In the genomic region with DNA sequence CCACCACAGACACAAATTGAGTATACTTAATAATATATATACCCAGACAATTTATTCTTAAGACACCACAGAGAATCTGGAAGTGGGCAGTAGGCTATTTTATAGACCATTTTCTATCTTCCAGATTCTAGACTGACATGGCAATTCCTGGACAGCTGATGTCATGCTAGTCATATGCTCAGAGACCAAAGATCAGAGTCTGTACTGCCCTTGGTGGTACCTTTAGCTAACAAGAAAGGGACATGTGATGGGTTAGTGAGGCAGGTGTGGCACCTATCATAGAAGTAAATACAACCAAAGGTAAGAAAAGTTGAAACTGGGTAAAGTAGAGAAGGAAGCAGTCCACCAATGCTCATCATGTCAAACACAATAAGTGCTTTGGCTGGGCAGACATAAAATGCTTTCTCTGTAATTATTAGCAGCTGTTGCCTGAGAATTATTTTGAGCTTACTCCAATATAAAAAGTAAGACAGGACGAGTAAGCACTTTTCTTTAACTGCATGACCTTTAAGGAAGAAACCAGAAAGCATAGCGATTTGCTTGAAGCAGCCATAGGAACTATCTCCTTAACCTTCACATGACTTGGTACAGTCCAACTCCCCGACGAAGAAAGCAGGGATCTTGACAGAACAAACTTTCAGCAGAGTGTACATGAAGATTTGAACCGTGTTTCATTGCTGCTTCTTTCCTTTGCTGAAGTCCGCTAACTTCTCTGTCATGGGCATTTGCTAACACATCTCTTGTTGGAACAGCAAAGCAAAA, we compare ENCODE assay signal across 1 cellular context.
TF ChIP-seq lines count a peak whose summit lies in the region.

No MANE protein-coding gene starts in this region.

TF ChIP-seq in GM23338, 12 proteins besides CTCF, POLR2A, EP300 and RAD21:
- TF ChIP-seq, protein P1, sequence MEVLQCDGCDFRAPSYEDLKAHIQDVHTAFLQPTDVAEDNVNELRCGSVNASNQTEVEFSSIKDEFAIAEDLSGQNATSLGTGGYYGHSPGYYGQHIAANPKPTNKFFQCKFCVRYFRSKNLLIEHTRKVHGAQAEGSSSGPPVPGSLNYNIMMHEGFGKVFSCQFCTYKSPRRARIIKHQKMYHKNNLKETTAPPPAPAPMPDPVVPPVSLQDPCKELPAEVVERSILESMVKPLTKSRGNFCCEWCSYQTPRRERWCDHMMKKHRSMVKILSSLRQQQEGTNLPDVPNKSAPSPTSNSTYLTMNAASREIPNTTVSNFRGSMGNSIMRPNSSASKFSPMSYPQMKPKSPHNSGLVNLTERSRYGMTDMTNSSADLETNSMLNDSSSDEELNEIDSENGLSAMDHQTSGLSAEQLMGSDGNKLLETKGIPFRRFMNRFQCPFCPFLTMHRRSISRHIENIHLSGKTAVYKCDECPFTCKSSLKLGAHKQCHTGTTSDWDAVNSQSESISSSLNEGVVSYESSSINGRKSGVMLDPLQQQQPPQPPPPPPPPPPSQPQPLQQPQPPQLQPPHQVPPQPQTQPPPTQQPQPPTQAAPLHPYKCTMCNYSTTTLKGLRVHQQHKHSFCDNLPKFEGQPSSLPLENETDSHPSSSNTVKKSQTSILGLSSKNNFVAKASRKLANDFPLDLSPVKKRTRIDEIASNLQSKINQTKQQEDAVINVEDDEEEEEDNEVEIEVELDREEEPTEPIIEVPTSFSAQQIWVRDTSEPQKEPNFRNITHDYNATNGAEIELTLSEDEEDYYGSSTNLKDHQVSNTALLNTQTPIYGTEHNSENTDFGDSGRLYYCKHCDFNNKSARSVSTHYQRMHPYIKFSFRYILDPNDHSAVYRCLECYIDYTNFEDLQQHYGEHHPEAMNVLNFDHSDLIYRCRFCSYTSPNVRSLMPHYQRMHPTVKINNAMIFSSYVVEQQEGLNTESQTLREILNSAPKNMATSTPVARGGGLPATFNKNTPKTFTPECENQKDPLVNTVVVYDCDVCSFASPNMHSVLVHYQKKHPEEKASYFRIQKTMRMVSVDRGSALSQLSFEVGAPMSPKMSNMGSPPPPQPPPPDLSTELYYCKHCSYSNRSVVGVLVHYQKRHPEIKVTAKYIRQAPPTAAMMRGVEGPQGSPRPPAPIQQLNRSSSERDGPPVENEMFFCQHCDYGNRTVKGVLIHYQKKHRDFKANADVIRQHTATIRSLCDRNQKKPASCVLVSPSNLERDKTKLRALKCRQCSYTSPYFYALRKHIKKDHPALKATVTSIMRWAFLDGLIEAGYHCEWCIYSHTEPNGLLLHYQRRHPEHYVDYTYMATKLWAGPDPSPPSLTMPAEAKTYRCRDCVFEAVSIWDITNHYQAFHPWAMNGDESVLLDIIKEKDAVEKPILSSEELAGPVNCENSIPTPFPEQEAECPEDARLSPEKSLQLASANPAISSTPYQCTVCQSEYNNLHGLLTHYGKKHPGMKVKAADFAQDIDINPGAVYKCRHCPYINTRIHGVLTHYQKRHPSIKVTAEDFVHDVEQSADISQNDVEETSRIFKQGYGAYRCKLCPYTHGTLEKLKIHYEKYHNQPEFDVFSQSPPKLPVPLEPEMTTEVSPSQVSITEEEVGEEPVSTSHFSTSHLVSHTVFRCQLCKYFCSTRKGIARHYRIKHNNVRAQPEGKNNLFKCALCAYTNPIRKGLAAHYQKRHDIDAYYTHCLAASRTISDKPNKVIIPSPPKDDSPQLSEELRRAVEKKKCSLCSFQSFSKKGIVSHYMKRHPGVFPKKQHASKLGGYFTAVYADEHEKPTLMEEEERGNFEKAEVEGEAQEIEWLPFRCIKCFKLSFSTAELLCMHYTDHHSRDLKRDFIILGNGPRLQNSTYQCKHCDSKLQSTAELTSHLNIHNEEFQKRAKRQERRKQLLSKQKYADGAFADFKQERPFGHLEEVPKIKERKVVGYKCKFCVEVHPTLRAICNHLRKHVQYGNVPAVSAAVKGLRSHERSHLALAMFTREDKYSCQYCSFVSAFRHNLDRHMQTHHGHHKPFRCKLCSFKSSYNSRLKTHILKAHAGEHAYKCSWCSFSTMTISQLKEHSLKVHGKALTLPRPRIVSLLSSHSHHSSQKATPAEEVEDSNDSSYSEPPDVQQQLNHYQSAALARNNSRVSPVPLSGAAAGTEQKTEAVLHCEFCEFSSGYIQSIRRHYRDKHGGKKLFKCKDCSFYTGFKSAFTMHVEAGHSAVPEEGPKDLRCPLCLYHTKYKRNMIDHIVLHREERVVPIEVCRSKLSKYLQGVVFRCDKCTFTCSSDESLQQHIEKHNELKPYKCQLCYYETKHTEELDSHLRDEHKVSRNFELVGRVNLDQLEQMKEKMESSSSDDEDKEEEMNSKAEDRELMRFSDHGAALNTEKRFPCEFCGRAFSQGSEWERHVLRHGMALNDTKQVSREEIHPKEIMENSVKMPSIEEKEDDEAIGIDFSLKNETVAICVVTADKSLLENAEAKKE (CRISPR knock-in tag; IDR thresholded peaks at IDR 0.05), result no peak
- no peak for TF ChIP-seq CREB1 (CRISPR knock-in tag; IDR thresholded peaks at IDR 0.05; ENCODE audit: low read depth)
- no peak for TF ChIP-seq JUNB (IDR thresholded peaks at IDR 0.05; ENCODE audit: unreplicated experiment)
- TF ChIP-seq EZH2phosphoT487 (IDR thresholded peaks at IDR 0.05; ENCODE audit: unreplicated experiment), result no peak
- TF ChIP-seq, protein P2, sequence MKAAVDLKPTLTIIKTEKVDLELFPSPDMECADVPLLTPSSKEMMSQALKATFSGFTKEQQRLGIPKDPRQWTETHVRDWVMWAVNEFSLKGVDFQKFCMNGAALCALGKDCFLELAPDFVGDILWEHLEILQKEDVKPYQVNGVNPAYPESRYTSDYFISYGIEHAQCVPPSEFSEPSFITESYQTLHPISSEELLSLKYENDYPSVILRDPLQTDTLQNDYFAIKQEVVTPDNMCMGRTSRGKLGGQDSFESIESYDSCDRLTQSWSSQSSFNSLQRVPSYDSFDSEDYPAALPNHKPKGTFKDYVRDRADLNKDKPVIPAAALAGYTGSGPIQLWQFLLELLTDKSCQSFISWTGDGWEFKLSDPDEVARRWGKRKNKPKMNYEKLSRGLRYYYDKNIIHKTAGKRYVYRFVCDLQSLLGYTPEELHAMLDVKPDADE (IDR thresholded peaks at IDR 0.05), result no peak
- TF ChIP-seq, protein P3, sequence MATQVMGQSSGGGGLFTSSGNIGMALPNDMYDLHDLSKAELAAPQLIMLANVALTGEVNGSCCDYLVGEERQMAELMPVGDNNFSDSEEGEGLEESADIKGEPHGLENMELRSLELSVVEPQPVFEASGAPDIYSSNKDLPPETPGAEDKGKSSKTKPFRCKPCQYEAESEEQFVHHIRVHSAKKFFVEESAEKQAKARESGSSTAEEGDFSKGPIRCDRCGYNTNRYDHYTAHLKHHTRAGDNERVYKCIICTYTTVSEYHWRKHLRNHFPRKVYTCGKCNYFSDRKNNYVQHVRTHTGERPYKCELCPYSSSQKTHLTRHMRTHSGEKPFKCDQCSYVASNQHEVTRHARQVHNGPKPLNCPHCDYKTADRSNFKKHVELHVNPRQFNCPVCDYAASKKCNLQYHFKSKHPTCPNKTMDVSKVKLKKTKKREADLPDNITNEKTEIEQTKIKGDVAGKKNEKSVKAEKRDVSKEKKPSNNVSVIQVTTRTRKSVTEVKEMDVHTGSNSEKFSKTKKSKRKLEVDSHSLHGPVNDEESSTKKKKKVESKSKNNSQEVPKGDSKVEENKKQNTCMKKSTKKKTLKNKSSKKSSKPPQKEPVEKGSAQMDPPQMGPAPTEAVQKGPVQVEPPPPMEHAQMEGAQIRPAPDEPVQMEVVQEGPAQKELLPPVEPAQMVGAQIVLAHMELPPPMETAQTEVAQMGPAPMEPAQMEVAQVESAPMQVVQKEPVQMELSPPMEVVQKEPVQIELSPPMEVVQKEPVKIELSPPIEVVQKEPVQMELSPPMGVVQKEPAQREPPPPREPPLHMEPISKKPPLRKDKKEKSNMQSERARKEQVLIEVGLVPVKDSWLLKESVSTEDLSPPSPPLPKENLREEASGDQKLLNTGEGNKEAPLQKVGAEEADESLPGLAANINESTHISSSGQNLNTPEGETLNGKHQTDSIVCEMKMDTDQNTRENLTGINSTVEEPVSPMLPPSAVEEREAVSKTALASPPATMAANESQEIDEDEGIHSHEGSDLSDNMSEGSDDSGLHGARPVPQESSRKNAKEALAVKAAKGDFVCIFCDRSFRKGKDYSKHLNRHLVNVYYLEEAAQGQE (IDR thresholded peaks at IDR 0.05; ENCODE audit: unreplicated experiment), result no peak
